18 cellular contexts compared by ENCODE assay signal in genomic region chr5:75568202-75568601, GRCh38. TPM values are rescaled to one million over a fixed set of nuclear protein-coding genes. Genes with fewer than 3 reads are reported as not detected.
DNase-seq lines count a peak whose midpoint lies in the region; ATAC-seq and TF ChIP-seq lines count a peak whose summit lies in the region.
"Had no signal": no experiment of that assay in that cellular context is flagged by ENCODE, and none has a peak within 500 bp of the region (broad histone marks: within the 10 kb centered on the region; RNA-seq: fewer than 3 reads in every experiment).

No MANE protein-coding gene starts in this region.

- no peak overlapping the region for H3K9ac ChIP-seq in mesenchymal stem cell (ENCODE audit: low read length)

- no peak overlapping the region for H2BK15ac ChIP-seq in mesenchymal stem cell (ENCODE audit: low read depth, poor library complexity, severe bottlenecking)

- DNase-seq in activated CD4-positive, alpha-beta T cell treated with anti-CD3 and anti-CD28 coated beads for 48 hours, result peak; percentile 35
- DNase-seq in activated CD4-positive, alpha-beta T cell treated with anti-CD3 and anti-CD28 coated beads, Interleukin-2, amount 50 U/mL, for 4 hours, result no peak
- DNase-seq in OCI-M1 (lab: John Stamatoyannopoulos, UW), result peak; percentile 43
- DNase-seq in mesenchymal stem cell, result no peak
- no peak for DNase-seq in cortex of kidney (lab: John Stamatoyannopoulos, UW)
- DNase-seq in psoas muscle, result no peak
- DNase-seq: activated CD4-positive, alpha-beta T cell treated with anti-CD3 and anti-CD28 coated beads for 4 hours; activated naive CD4-positive, alpha-beta T cell treated with anti-CD3 and anti-CD28 coated beads, Interleukin-2, amount 50 U/mL, for 16 hours; esophagus squamous epithelium; H7; NCI-H2029 treated with DMSO at 0.1 percent for 48 hours; NK-92 treated with Interleukin-12 subunit alpha and Interleukin-12 subunit beta, amount 100 ng/mL, for 24 hours; tibial artery had no signal

- H3K14ac ChIP-seq in mesenchymal stem cell (ENCODE audit: low read length in 2 of 2), result no peak overlapping the region

- H3K4me2 ChIP-seq in mesenchymal stem cell (ENCODE audit: low read length, poor library complexity, severe bottlenecking), result no peak overlapping the region

- H3K4me3 ChIP-seq in mesenchymal stem cell (ENCODE audit: insufficient read depth in 1 of 2, low read depth in 1 of 2, low read length in 2 of 2), result no peak overlapping the region
- H3K4me3 ChIP-seq in psoas muscle, result no peak overlapping the region
- H3K4me3 ChIP-seq: esophagus squamous epithelium, lung, skin epidermis, tibial artery had no signal

- H3K36me3 ChIP-seq in mesenchymal stem cell (ENCODE audit: control insufficient read depth in 1 of 2, insufficient read depth in 2 of 2, low read depth in 1 of 2, low read length in 2 of 2) (peaks cover 3 to 17% of the 10 kb centered on the region in 2 experiments), psoas muscle (ENCODE audit: insufficient read depth in 1 of 2, low read depth in 1 of 2) (peaks cover 0 to 8% of the 10 kb centered on the region in 2 donors)

- H3K79me1 ChIP-seq in mesenchymal stem cell (replicated peaks; ENCODE audit: low read length, poor library complexity, severe bottlenecking), result peaks cover 5% of the 10 kb centered on the region

- no peaks in the 10 kb centered on the region for H3K27me3 ChIP-seq in mesenchymal stem cell (ENCODE audit: control insufficient read depth in 1 of 2, insufficient read depth in 1 of 2, low read length in 2 of 2)
- H3K27me3 ChIP-seq in psoas muscle (ENCODE audit: insufficient read depth in 3 of 3, low read length in 2 of 3), result no peaks in the 10 kb centered on the region
- H3K27me3 ChIP-seq: esophagus squamous epithelium, tibial artery had no signal

- no peak overlapping the region for H3K18ac ChIP-seq in mesenchymal stem cell (ENCODE audit: low read depth in 1 of 2, low read length in 2 of 2)

- H3K4me1 ChIP-seq in mesenchymal stem cell (ENCODE audit: control insufficient read depth, insufficient read depth, low read depth, low read length) (peaks cover 11% of the 10 kb centered on the region), psoas muscle (peaks cover 12% of the 10 kb centered on the region)

- ATAC-seq in GM21717 (IDR thresholded peaks at IDR 0.05; ENCODE audit: unreplicated experiment) (peak; percentile 44), HG03159 (IDR thresholded peaks at IDR 0.05; ENCODE audit: unreplicated experiment) (no peak), psoas muscle (no peak)

- H3K9me3 ChIP-seq in mesenchymal stem cell (ENCODE audit: control insufficient read depth, low read length), result no peaks in the 10 kb centered on the region
- H3K9me3 ChIP-seq in psoas muscle, result peaks cover 6% of the 10 kb centered on the region

- H2AFZ ChIP-seq in mesenchymal stem cell (ENCODE audit: low read depth, low read length), result no peak overlapping the region

- H2AK5ac ChIP-seq in mesenchymal stem cell (ENCODE audit: low read length, severe bottlenecking), result no peak overlapping the region

- no peak overlapping the region for H2BK120ac ChIP-seq in mesenchymal stem cell (ENCODE audit: low read depth, low read length)

- intact Hi-C loops in psoas muscle (cut with DNase I), result no loop called here

- no peak overlapping the region for H2BK5ac ChIP-seq in mesenchymal stem cell (ENCODE audit: low read depth, low read length, poor library complexity, severe bottlenecking)

- H4K8ac ChIP-seq in mesenchymal stem cell (ENCODE audit: low read length), result no peak overlapping the region

- no peak overlapping the region for H3K4ac ChIP-seq in mesenchymal stem cell (ENCODE audit: low read depth in 1 of 2, low read length in 2 of 2)

- no peak overlapping the region for H3K23ac ChIP-seq in mesenchymal stem cell (ENCODE audit: low read length in 2 of 2)

- H2BK12ac ChIP-seq in mesenchymal stem cell (ENCODE audit: low read length in 2 of 2), result no peak overlapping the region

- no peak overlapping the region for H4K91ac ChIP-seq in mesenchymal stem cell (ENCODE audit: low read length)

- TF ChIP-seq CTCF in psoas muscle (IDR thresholded peaks at IDR 0.05), result no peak

- no CpG with 5 or more reads among the region's 2 CpGs for WGBS in mesenchymal stem cell
- 87 to 92% (median 89%) methylated on average over 2 of the region's 2 CpGs for WGBS in psoas muscle, 3 donors

- H3K27ac ChIP-seq in mesenchymal stem cell (ENCODE audit: low read length, poor library complexity, severe bottlenecking) (peak overlapping the region; percentile 80), psoas muscle (no peak overlapping the region)

RNA-seq across cellular contexts. Expression of gene ANKDD1B, which starts 43.1 kb away (rescaled TPM):
- 0.07 TPM for polyA plus RNA-seq in mesenchymal stem cell (2013, experiment 1 of 2)
- 0.08 TPM for polyA plus RNA-seq in mesenchymal stem cell (2013, experiment 2 of 2)
- under 1 TPM in 1 of 4 donors, not detected in 3; 0.26 TPM for total RNA-seq in psoas muscle
- polyA plus RNA-seq in psoas muscle, result under 1 TPM in 2 of 3 donors, not detected in 1; 0.09 to 0.14 TPM
- total RNA-seq: A673 had no signal

RNA-seq across cellular contexts. Expression of gene POLK, which starts 56.5 kb away (rescaled TPM):
- 13.8 TPM for polyA plus RNA-seq in mesenchymal stem cell (2013, experiment 1 of 2)
- polyA plus RNA-seq in mesenchymal stem cell (2013, experiment 2 of 2), result 13.5 TPM
- 10 to 100 TPM; 18.9 to 29.9 (median 26.7) TPM for total RNA-seq in psoas muscle
- 10 to 100 TPM in 1 of 3 donors, 1 to 10 TPM in 2; 4.9 to 17.8 (median 6.7) TPM for polyA plus RNA-seq in psoas muscle

RNA-seq across cellular contexts. Expression of gene CERT1, which starts 56.8 kb away (rescaled TPM):
- 33.2 TPM for polyA plus RNA-seq in mesenchymal stem cell (2013, experiment 1 of 2)
- polyA plus RNA-seq in mesenchymal stem cell (2013, experiment 2 of 2), result 34.9 TPM
- 10 to 100 TPM; 33.3 to 54.8 (median 49.6) TPM for total RNA-seq in psoas muscle
- 10 to 100 TPM; 14.1 to 63.3 (median 19.5) TPM for polyA plus RNA-seq in psoas muscle

Comparison
In these comparisons a context has a peak if more than half of its experiments do, and no peak if none do; other contexts are left out.
1. DNase-seq: peak in activated CD4-positive, alpha-beta T cell treated with anti-CD3 and anti-CD28 coated beads for 48 hours (single experiment) and OCI-M1 (single experiment); none in activated CD4-positive, alpha-beta T cell treated with anti-CD3 and anti-CD28 coated beads, Interleukin-2, amount 50 U/mL, for 4 hours (0 of 2), mesenchymal stem cell (single experiment), cortex of kidney (single experiment) and psoas muscle (0 of 2).